ENCODE assay signal across 27 cellular contexts in genomic region chr4:170272959-170273358, GRCh38.
"Had no signal": no experiment of that assay in that cellular context is flagged by ENCODE, and none has a peak within 500 bp of the region (broad histone marks: within the 10 kb centered on the region; RNA-seq: fewer than 3 reads in every experiment).

No MANE protein-coding gene starts in this region.

- ATAC-seq: activated naive CD8-positive, alpha-beta T cell treated with anti-CD3 and anti-CD28 coated beads, Interleukin-2, amount 50 U/mL, for 24 hours; body of pancreas; effector memory CD8-positive, alpha-beta T cell; gastroesophageal sphincter had no signal

- H3K9me3 ChIP-seq: body of pancreas, esophagus squamous epithelium, gastroesophageal sphincter had no signal

- H3K36me3 Mint-ChIP-seq: activated naive CD4-positive, alpha-beta T cell treated with anti-CD3 and anti-CD28 coated beads, Interleukin-2, amount 50 U/mL, for 24 hours; activated naive CD8-positive, alpha-beta T cell treated with anti-CD3 and anti-CD28 coated beads for 36 hours had no signal

- H3K27me3 ChIP-seq: adrenal gland, body of pancreas, esophagus squamous epithelium, gastroesophageal sphincter had no signal

- H3K4me1 ChIP-seq: adrenal gland, body of pancreas, esophagus squamous epithelium, gastroesophageal sphincter had no signal

- H3K4me1 Mint-ChIP-seq: activated CD4-positive, alpha-beta memory T cell treated with anti-CD3 and anti-CD28 coated beads, Interleukin-2, amount 10 ng/mL, durations not matched to agents 7 days and 5 days; activated CD4-positive, alpha-beta T cell treated with anti-CD3 and anti-CD28 coated beads, Interleukin-2, amount 10 ng/mL, durations not matched to agents 7 days and 5 days; activated naive CD4-positive, alpha-beta T cell treated with anti-CD3 and anti-CD28 coated beads, Interleukin-2, amount 50 U/mL, for 24 hours; activated naive CD8-positive, alpha-beta T cell treated with anti-CD3 and anti-CD28 coated beads for 36 hours; activated naive CD8-positive, alpha-beta T cell treated with anti-CD3 and anti-CD28 coated beads, Interleukin-2, amount 50 U/mL, for 24 hours had no signal

- DNase-seq: activated CD4-positive, alpha-beta memory T cell treated with anti-CD3 and anti-CD28 coated beads, Interleukin-2, amount 10 ng/mL, durations not matched to agents 7 days and 5 days; activated CD4-positive, alpha-beta T cell treated with anti-CD3 and anti-CD28 coated beads for 1 hour; activated CD4-positive, alpha-beta T cell treated with anti-CD3 and anti-CD28 coated beads for 4 hours; activated CD4-positive, alpha-beta T cell treated with anti-CD3 and anti-CD28 coated beads, Interleukin-2, amount 10 ng/mL, durations not matched to agents 7 days and 5 days; activated CD4-positive, alpha-beta T cell treated with anti-CD3 and anti-CD28 coated beads, Interleukin-2, amount 50 U/mL, for 4 hours; activated CD4-positive, CD25-positive, alpha-beta regulatory T cell; activated effector memory CD4-positive, alpha-beta T cell treated with anti-CD3 and anti-CD28 coated beads, Interleukin-2, amount 50 U/mL, for 16 hours; activated naive CD4-positive, alpha-beta T cell treated with anti-CD3 and anti-CD28 coated beads for 36 hours; activated naive CD8-positive, alpha-beta T cell treated with anti-CD3 and anti-CD28 coated beads for 36 hours; activated naive CD8-positive, alpha-beta T cell treated with anti-CD3 and anti-CD28 coated beads, Interleukin-2, amount 50 U/mL, for 24 hours; activated T-cell treated with anti-CD3 and anti-CD28 coated beads, Interleukin-2, amount 50 U/mL, for 48 hours; adrenal gland; amygdala; aorta; body of pancreas; caudate nucleus; cortex of kidney; dermis blood vessel endothelial cell; effector CD4-positive, alpha-beta T cell; effector memory CD8-positive, alpha-beta T cell; esophagus squamous epithelium; foreskin melanocyte; T-helper 2 cell had no signal

- H3K27ac ChIP-seq: adrenal gland, body of pancreas, esophagus squamous epithelium, gastroesophageal sphincter had no signal

- H3K4me3 ChIP-seq: adrenal gland, body of pancreas, esophagus squamous epithelium, gastroesophageal sphincter had no signal

- H3K36me3 ChIP-seq: adrenal gland, esophagus squamous epithelium, gastroesophageal sphincter had no signal

- H3K4me3 Mint-ChIP-seq: activated CD4-positive, alpha-beta memory T cell treated with anti-CD3 and anti-CD28 coated beads, Interleukin-2, amount 10 ng/mL, durations not matched to agents 7 days and 5 days; activated CD4-positive, alpha-beta T cell treated with anti-CD3 and anti-CD28 coated beads, Interleukin-2, amount 10 ng/mL, durations not matched to agents 7 days and 5 days; activated naive CD4-positive, alpha-beta T cell treated with anti-CD3 and anti-CD28 coated beads for 36 hours; activated naive CD4-positive, alpha-beta T cell treated with anti-CD3 and anti-CD28 coated beads, Interleukin-2, amount 50 U/mL, for 24 hours; activated naive CD8-positive, alpha-beta T cell treated with anti-CD3 and anti-CD28 coated beads for 36 hours; activated naive CD8-positive, alpha-beta T cell treated with anti-CD3 and anti-CD28 coated beads, Interleukin-2, amount 50 U/mL, for 24 hours; activated T-helper 1 cell treated with anti-CD3 and anti-CD28 coated beads, Interleukin-12 subunit alpha, Interleukin-12 subunit beta, Interleukin-2, Interleukin-4 antibody, amounts not matched to agents 30 ng/mL and 10 ng/mL and 1 ng/mL, durations not matched to agents 14 hours and 24 hours and 36 hours; effector memory CD8-positive, alpha-beta T cell had no signal

- H3K9me3 Mint-ChIP-seq: activated CD4-positive, alpha-beta memory T cell treated with anti-CD3 and anti-CD28 coated beads, Interleukin-2, amount 10 ng/mL, durations not matched to agents 7 days and 5 days; activated CD4-positive, alpha-beta T cell treated with anti-CD3 and anti-CD28 coated beads, Interleukin-2, amount 10 ng/mL, durations not matched to agents 7 days and 5 days; activated naive CD4-positive, alpha-beta T cell treated with anti-CD3 and anti-CD28 coated beads for 36 hours; activated naive CD4-positive, alpha-beta T cell treated with anti-CD3 and anti-CD28 coated beads, Interleukin-2, amount 50 U/mL, for 24 hours; activated T-helper 1 cell treated with anti-CD3 and anti-CD28 coated beads, Interleukin-12 subunit alpha, Interleukin-12 subunit beta, Interleukin-2, Interleukin-4 antibody, amounts not matched to agents 30 ng/mL and 10 ng/mL and 1 ng/mL, durations not matched to agents 14 hours and 24 hours and 36 hours; activated T-helper 2 cell treated with anti-CD3 and anti-CD28 coated beads, Interferon-gamma antibody, Interleukin-2, Interleukin-4, amounts not matched to agents 10 μg/mL and 5 μg/mL and 100 μg/mL, durations not matched to agents 14 hours and 24 hours and 36 hours had no signal

- H3K27ac Mint-ChIP-seq: activated CD4-positive, alpha-beta memory T cell treated with anti-CD3 and anti-CD28 coated beads, Interleukin-2, amount 10 ng/mL, durations not matched to agents 7 days and 5 days; activated CD4-positive, alpha-beta T cell treated with anti-CD3 and anti-CD28 coated beads, Interleukin-2, amount 10 ng/mL, durations not matched to agents 7 days and 5 days; activated naive CD4-positive, alpha-beta T cell treated with anti-CD3 and anti-CD28 coated beads for 36 hours; activated naive CD4-positive, alpha-beta T cell treated with anti-CD3 and anti-CD28 coated beads, Interleukin-2, amount 50 U/mL, for 24 hours; activated naive CD8-positive, alpha-beta T cell treated with anti-CD3 and anti-CD28 coated beads for 36 hours; activated naive CD8-positive, alpha-beta T cell treated with anti-CD3 and anti-CD28 coated beads, Interleukin-2, amount 50 U/mL, for 24 hours; activated T-helper 1 cell treated with anti-CD3 and anti-CD28 coated beads, Interleukin-12 subunit alpha, Interleukin-12 subunit beta, Interleukin-2, Interleukin-4 antibody, amounts not matched to agents 30 ng/mL and 10 ng/mL and 1 ng/mL, durations not matched to agents 14 hours and 24 hours and 36 hours; activated T-helper 2 cell treated with anti-CD3 and anti-CD28 coated beads, Interferon-gamma antibody, Interleukin-2, Interleukin-4, amounts not matched to agents 10 μg/mL and 5 μg/mL and 100 μg/mL, durations not matched to agents 14 hours and 24 hours and 36 hours; effector memory CD8-positive, alpha-beta T cell had no signal

- H3K27me3 Mint-ChIP-seq: activated CD4-positive, alpha-beta memory T cell treated with anti-CD3 and anti-CD28 coated beads, Interleukin-2, amount 10 ng/mL, durations not matched to agents 7 days and 5 days; activated CD4-positive, alpha-beta T cell treated with anti-CD3 and anti-CD28 coated beads, Interleukin-2, amount 10 ng/mL, durations not matched to agents 7 days and 5 days; activated naive CD4-positive, alpha-beta T cell treated with anti-CD3 and anti-CD28 coated beads, Interleukin-2, amount 50 U/mL, for 24 hours; activated naive CD8-positive, alpha-beta T cell treated with anti-CD3 and anti-CD28 coated beads, Interleukin-2, amount 50 U/mL, for 24 hours; effector memory CD8-positive, alpha-beta T cell had no signal
